26 cellular contexts compared by ENCODE assay signal in the genomic region with DNA sequence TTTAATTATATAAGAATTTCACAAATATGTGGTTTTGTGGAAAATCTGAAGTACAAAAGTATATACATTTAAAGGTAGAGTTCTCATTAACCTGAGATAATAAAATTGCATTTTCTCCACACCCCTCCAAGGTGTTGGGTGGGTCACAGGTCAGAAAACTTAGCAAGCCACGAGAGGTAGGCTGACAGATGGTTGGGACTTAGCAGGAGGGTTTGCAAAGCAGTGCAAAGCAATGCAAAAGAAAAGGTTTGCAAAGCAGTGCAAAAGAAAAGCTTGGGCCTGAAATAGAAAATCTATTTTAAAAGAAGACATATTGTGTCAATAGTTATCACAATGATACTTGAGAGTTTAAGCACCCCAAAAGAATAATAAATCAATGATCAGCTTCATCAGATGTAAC.
"Had no signal": no experiment of that assay in that cellular context is flagged by ENCODE, and none has a peak within 500 bp of the region (broad histone marks: within the 10 kb centered on the region; RNA-seq: fewer than 3 reads in every experiment).

No MANE protein-coding gene starts in this region.

- H3K4me1 ChIP-seq: adrenal gland, body of pancreas had no signal

- H3K27me3 ChIP-seq: adrenal gland, body of pancreas, dorsolateral prefrontal cortex had no signal

- H3K27ac ChIP-seq: adrenal gland, body of pancreas, coronary artery, dorsolateral prefrontal cortex had no signal

- H3K36me3 ChIP-seq: adrenal gland had no signal

- H3K4me3 ChIP-seq: adrenal gland, body of pancreas, coronary artery, dorsolateral prefrontal cortex had no signal

- H3K9me3 ChIP-seq: body of pancreas had no signal

- DNase-seq: activated CD4-positive, alpha-beta memory T cell treated with anti-CD3 and anti-CD28 coated beads for 36 hours; activated CD4-positive, alpha-beta T cell treated with anti-CD3 and anti-CD28 coated beads for 36 hours; activated CD4-positive, alpha-beta T cell treated with anti-CD3 and anti-CD28 coated beads, Interleukin-2, amount 10 ng/mL, durations not matched to agents 24 days and 14 days; activated CD4-positive, CD25-positive, alpha-beta regulatory T cell; activated CD4-positive, CD25-positive, alpha-beta regulatory T cell treated with anti-CD3 and anti-CD28 coated beads, Interleukin-2, amount 50 U/mL, for 72 hours; activated CD8-positive, alpha-beta memory T cell treated with anti-CD3 and anti-CD28 coated beads, Interleukin-2, amount 10 ng/mL, durations not matched to agents 7 days and 5 days; activated CD8-positive, alpha-beta memory T cell treated with anti-CD3 and anti-CD28 coated beads, Interleukin-2, amount 50 U/mL, for 4 hours; activated CD8-positive, alpha-beta T cell treated with anti-CD3 and anti-CD28 coated beads, Interleukin-2, amount 10 ng/mL, durations not matched to agents 7 days and 5 days; activated effector memory CD4-positive, alpha-beta T cell treated with anti-CD3 and anti-CD28 coated beads, Interleukin-2, amount 50 U/mL, for 16 hours; activated naive CD4-positive, alpha-beta T cell treated with anti-CD3 and anti-CD28 coated beads for 36 hours; activated naive CD8-positive, alpha-beta T cell treated with anti-CD3 and anti-CD28 coated beads for 36 hours; activated naive CD8-positive, alpha-beta T cell treated with anti-CD3 and anti-CD28 coated beads, Interleukin-2, amount 50 U/mL, for 24 hours; activated T-cell treated with anti-CD3 and anti-CD28 coated beads, Interleukin-2, amount 50 U/mL, for 1 hour; activated T-cell treated with anti-CD3 and anti-CD28 coated beads, Interleukin-2, amount 50 U/mL, for 48 hours; adrenal gland; amygdala; aorta; body of pancreas; dorsolateral prefrontal cortex; effector memory CD4-positive, alpha-beta T cell; endodermal cell; foreskin fibroblast; head of caudate nucleus; T-helper 17 cell; T1000 had no signal
